ENCODE assay signal across 1 cellular context in genomic region chr9:111678293-111678692, GRCh38.
TF ChIP-seq lines count a peak whose summit lies in the region.

No MANE protein-coding gene starts in this region.

TF ChIP-seq in HepG2, 621 proteins besides CTCF, POLR2A, EP300 and RAD21 (continued from another document and continues in another):
- TF ChIP-seq CEBPZ (IDR thresholded peaks at IDR 0.05; ENCODE audit: low read length) (no peak), ZBTB33 (CRISPR knock-in tag; IDR thresholded peaks at IDR 0.05) (peak; percentile 78), ZNF33A (CRISPR knock-in tag; IDR thresholded peaks at IDR 0.05; ENCODE audit: borderline replicate concordance) (no peak), ZNF724P (CRISPR knock-in tag; IDR thresholded peaks at IDR 0.05; ENCODE audit: borderline replicate concordance) (no peak), ZNF225 (CRISPR knock-in tag; IDR thresholded peaks at IDR 0.05) (no peak), ATAD3A (CRISPR knock-in tag; IDR thresholded peaks at IDR 0.05) (no peak), KDM1A (CRISPR knock-in tag; IDR thresholded peaks at IDR 0.05) (no peak), TAF15 (IDR thresholded peaks at IDR 0.05; ENCODE audit: low read depth, low read length, poor library complexity, severe bottlenecking) (no peak), ZFP62 (CRISPR knock-in tag; IDR thresholded peaks at IDR 0.05) (no peak), SMYD3 (CRISPR knock-in tag; IDR thresholded peaks at IDR 0.05) (no peak), ZNF329 (CRISPR knock-in tag; IDR thresholded peaks at IDR 0.05; ENCODE audit: low read depth) (no peak), ATF7 (IDR thresholded peaks at IDR 0.05) (no peak), ATF7 (CRISPR knock-in tag; IDR thresholded peaks at IDR 0.05) (no peak), ZSCAN21 (CRISPR knock-in tag; IDR thresholded peaks at IDR 0.05; ENCODE audit: borderline replicate concordance) (no peak), SP5 (CRISPR knock-in tag; IDR thresholded peaks at IDR 0.05; ENCODE audit: borderline replicate concordance, low read depth) (no peak), KDM3A (CRISPR knock-in tag; IDR thresholded peaks at IDR 0.05; ENCODE audit: low read depth) (no peak), THAP7 (CRISPR knock-in tag; IDR thresholded peaks at IDR 0.05) (0 out of 2 replicates have a peak, but pooled peaks have one; percentile 31), MEIS1 (CRISPR knock-in tag; IDR thresholded peaks at IDR 0.05; ENCODE audit: borderline replicate concordance) (no peak), KAT7 (CRISPR knock-in tag; IDR thresholded peaks at IDR 0.05; ENCODE audit: borderline replicate concordance) (no peak), SNRNP70 (IDR thresholded peaks at IDR 0.05; ENCODE audit: low read depth, low read length) (no peak), PRMT3 (CRISPR knock-in tag; IDR thresholded peaks at IDR 0.05; ENCODE audit: borderline replicate concordance, low read depth) (no peak), CBX5 (CRISPR knock-in tag; IDR thresholded peaks at IDR 0.05; ENCODE audit: borderline replicate concordance) (peak; percentile 60; the same call in 1 of the 2 replicates), ZNF414 (CRISPR knock-in tag; IDR thresholded peaks at IDR 0.05) (no peak), ZNF24 (IDR thresholded peaks at IDR 0.05) (no peak), ZNF777 (CRISPR knock-in tag; IDR thresholded peaks at IDR 0.05) (no peak), JDP2 (CRISPR knock-in tag; IDR thresholded peaks at IDR 0.05; ENCODE audit: borderline replicate concordance) (no peak), TRIM24 (CRISPR knock-in tag; IDR thresholded peaks at IDR 0.05) (no peak), ZNF788 (CRISPR knock-in tag; IDR thresholded peaks at IDR 0.05; ENCODE audit: borderline replicate concordance) (0 out of 2 replicates have a peak, but pooled peaks have one; percentile 32), PRPF4 (IDR thresholded peaks at IDR 0.05; ENCODE audit: low read depth, low read length, poor library complexity, severe bottlenecking) (no peak), ZNF781 (CRISPR knock-in tag; IDR thresholded peaks at IDR 0.05; ENCODE audit: borderline replicate concordance, not compliant biosample characterization) (no peak), IKZF4 (CRISPR knock-in tag; IDR thresholded peaks at IDR 0.05; ENCODE audit: borderline replicate concordance, low read depth, not compliant biosample characterization) (no peak), GATA4 (IDR thresholded peaks at IDR 0.05; ENCODE audit: borderline replicate concordance, low read depth) (no peak), ZNF614 (CRISPR knock-in tag; IDR thresholded peaks at IDR 0.05; ENCODE audit: borderline replicate concordance) (0 out of 2 replicates have a peak, but pooled peaks have one; percentile 38), KLF15 (CRISPR knock-in tag; IDR thresholded peaks at IDR 0.05; ENCODE audit: borderline replicate concordance) (no peak)
- TF ChIP-seq, protein P1, sequence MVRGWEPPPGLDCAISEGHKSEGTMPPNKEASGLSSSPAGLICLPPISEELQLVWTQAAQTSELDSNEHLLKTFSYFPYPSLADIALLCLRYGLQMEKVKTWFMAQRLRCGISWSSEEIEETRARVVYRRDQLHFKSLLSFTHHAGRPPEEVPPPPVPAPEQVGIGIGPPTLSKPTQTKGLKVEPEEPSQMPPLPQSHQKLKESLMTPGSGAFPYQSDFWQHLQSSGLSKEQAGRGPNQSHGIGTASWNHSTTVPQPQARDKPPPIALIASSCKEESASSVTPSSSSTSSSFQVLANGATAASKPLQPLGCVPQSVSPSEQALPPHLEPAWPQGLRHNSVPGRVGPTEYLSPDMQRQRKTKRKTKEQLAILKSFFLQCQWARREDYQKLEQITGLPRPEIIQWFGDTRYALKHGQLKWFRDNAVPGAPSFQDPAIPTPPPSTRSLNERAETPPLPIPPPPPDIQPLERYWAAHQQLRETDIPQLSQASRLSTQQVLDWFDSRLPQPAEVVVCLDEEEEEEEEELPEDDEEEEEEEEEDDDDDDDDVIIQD (CRISPR knock-in tag; IDR thresholded peaks at IDR 0.05; ENCODE audit: low read depth), result 0 out of 2 replicates have a peak, but pooled peaks have one; percentile 29
- TF ChIP-seq, protein P2, sequence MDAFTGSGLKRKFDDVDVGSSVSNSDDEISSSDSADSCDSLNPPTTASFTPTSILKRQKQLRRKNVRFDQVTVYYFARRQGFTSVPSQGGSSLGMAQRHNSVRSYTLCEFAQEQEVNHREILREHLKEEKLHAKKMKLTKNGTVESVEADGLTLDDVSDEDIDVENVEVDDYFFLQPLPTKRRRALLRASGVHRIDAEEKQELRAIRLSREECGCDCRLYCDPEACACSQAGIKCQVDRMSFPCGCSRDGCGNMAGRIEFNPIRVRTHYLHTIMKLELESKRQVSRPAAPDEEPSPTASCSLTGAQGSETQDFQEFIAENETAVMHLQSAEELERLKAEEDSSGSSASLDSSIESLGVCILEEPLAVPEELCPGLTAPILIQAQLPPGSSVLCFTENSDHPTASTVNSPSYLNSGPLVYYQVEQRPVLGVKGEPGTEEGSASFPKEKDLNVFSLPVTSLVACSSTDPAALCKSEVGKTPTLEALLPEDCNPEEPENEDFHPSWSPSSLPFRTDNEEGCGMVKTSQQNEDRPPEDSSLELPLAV (CRISPR knock-in tag; conservative IDR thresholded peaks at IDR 0.05; ENCODE audit: low read depth), result no peak
- TF ChIP-seq, protein P3, sequence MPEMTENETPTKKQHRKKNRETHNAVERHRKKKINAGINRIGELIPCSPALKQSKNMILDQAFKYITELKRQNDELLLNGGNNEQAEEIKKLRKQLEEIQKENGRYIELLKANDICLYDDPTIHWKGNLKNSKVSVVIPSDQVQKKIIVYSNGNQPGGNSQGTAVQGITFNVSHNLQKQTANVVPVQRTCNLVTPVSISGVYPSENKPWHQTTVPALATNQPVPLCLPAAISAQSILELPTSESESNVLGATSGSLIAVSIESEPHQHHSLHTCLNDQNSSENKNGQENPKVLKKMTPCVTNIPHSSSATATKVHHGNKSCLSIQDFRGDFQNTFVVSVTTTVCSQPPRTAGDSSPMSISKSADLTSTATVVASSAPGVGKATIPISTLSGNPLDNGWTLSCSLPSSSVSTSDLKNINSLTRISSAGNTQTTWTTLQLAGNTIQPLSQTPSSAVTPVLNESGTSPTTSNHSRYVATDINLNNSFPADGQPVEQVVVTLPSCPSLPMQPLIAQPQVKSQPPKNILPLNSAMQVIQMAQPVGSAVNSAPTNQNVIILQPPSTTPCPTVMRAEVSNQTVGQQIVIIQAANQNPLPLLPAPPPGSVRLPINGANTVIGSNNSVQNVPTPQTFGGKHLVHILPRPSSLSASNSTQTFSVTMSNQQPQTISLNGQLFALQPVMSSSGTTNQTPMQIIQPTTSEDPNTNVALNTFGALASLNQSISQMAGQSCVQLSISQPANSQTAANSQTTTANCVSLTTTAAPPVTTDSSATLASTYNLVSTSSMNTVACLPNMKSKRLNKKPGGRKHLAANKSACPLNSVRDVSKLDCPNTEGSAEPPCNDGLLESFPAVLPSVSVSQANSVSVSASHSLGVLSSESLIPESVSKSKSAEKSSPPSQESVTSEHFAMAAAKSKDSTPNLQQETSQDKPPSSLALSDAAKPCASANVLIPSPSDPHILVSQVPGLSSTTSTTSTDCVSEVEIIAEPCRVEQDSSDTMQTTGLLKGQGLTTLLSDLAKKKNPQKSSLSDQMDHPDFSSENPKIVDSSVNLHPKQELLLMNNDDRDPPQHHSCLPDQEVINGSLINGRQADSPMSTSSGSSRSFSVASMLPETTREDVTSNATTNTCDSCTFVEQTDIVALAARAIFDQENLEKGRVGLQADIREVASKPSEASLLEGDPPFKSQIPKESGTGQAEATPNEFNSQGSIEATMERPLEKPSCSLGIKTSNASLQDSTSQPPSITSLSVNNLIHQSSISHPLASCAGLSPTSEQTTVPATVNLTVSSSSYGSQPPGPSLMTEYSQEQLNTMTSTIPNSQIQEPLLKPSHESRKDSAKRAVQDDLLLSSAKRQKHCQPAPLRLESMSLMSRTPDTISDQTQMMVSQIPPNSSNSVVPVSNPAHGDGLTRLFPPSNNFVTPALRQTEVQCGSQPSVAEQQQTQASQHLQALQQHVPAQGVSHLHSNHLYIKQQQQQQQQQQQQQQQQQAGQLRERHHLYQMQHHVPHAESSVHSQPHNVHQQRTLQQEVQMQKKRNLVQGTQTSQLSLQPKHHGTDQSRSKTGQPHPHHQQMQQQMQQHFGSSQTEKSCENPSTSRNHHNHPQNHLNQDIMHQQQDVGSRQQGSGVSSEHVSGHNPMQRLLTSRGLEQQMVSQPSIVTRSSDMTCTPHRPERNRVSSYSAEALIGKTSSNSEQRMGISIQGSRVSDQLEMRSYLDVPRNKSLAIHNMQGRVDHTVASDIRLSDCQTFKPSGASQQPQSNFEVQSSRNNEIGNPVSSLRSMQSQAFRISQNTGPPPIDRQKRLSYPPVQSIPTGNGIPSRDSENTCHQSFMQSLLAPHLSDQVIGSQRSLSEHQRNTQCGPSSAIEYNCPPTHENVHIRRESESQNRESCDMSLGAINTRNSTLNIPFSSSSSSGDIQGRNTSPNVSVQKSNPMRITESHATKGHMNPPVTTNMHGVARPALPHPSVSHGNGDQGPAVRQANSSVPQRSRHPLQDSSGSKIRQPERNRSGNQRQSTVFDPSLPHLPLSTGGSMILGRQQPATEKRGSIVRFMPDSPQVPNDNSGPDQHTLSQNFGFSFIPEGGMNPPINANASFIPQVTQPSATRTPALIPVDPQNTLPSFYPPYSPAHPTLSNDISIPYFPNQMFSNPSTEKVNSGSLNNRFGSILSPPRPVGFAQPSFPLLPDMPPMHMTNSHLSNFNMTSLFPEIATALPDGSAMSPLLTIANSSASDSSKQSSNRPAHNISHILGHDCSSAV (CRISPR knock-in tag; IDR thresholded peaks at IDR 0.05; ENCODE audit: borderline replicate concordance), result no peak
- TF ChIP-seq, protein P4, sequence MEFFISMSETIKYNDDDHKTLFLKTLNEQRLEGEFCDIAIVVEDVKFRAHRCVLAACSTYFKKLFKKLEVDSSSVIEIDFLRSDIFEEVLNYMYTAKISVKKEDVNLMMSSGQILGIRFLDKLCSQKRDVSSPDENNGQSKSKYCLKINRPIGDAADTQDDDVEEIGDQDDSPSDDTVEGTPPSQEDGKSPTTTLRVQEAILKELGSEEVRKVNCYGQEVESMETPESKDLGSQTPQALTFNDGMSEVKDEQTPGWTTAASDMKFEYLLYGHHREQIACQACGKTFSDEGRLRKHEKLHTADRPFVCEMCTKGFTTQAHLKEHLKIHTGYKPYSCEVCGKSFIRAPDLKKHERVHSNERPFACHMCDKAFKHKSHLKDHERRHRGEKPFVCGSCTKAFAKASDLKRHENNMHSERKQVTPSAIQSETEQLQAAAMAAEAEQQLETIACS (CRISPR knock-in tag; IDR thresholded peaks at IDR 0.05), result no peak
- TF ChIP-seq, protein P5, sequence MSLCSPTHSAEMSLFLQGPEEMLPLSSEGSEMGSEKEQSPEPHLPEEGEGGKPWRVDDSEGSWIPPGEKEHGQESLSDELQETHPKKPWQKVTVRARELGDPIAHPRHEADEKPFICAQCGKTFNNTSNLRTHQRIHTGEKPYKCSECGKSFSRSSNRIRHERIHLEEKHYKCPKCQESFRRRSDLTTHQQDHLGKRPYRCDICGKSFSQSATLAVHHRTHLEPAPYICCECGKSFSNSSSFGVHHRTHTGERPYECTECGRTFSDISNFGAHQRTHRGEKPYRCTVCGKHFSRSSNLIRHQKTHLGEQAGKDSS (CRISPR knock-in tag; IDR thresholded peaks at IDR 0.05; ENCODE audit: borderline replicate concordance, low read depth), result no peak
